In the genomic region with DNA sequence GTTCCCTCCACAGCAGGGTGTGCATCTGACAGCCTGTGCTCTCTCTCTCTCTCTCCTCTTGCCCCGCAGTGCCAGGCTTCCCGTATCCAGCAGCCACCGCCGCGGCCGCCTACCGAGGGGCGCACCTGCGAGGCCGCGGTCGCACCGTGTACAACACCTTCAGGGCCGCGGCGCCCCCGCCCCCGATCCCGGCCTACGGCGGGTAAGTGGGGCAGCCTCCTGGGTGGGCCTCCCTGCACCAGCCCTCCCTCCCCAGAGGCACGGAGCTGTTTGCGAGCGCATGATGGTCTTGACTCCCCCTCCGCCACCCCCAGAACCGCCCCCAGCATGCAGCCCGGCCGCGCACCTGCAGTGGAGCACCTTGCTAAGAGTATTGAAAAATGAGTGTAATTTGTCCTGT, we compare ENCODE assay signal across 27 cellular contexts.
"Had no signal": no experiment of that assay in that cellular context is flagged by ENCODE, and none has a peak within 500 bp of the region (broad histone marks: within the 10 kb centered on the region; RNA-seq: fewer than 3 reads in every experiment).

No MANE protein-coding gene starts in this region.

- H3K36me3 Mint-ChIP-seq: activated naive CD4-positive, alpha-beta T cell treated with anti-CD3 and anti-CD28 coated beads, Interleukin-2, amount 10 ng/mL, durations not matched to agents 7 days and 5 days; activated naive CD8-positive, alpha-beta T cell treated with anti-CD3 and anti-CD28 coated beads, Interleukin-2, amount 10 ng/mL, durations not matched to agents 7 days and 5 days; brain had no signal

- H3K4me1 Mint-ChIP-seq: activated naive CD4-positive, alpha-beta T cell treated with anti-CD3 and anti-CD28 coated beads, Interleukin-2, amount 10 ng/mL, durations not matched to agents 7 days and 5 days; activated naive CD8-positive, alpha-beta T cell treated with anti-CD3 and anti-CD28 coated beads, Interleukin-2, amount 10 ng/mL, durations not matched to agents 7 days and 5 days; activated T-helper 17 cell treated with anti-CD3 and anti-CD28 coated beads, Interleukin-2, amount 50 U/mL, for 72 hours; central memory CD8-positive, alpha-beta T cell had no signal

- H3K4me3 Mint-ChIP-seq: activated CD8-positive, alpha-beta T cell treated with anti-CD3 and anti-CD28 coated beads for 36 hours; activated naive CD4-positive, alpha-beta T cell treated with anti-CD3 and anti-CD28 coated beads, Interleukin-2, amount 10 ng/mL, durations not matched to agents 7 days and 5 days; activated naive CD8-positive, alpha-beta T cell treated with anti-CD3 and anti-CD28 coated beads, Interleukin-2, amount 10 ng/mL, durations not matched to agents 7 days and 5 days; activated T-cell treated with anti-CD3 and anti-CD28 coated beads, Interleukin-2, amount 50 U/mL, for 4 hours; activated T-helper 17 cell treated with anti-CD3 and anti-CD28 coated beads, Interleukin-2, amount 50 U/mL, for 72 hours; brain; central memory CD8-positive, alpha-beta T cell; dendritic cell treated with granulocyte-macrophage colony-stimulating factor and Interleukin-4, amounts not matched to agents 40 ng/mL and 50 ng/mL, for 4 days; effector memory CD8-positive, alpha-beta T cell had no signal

- H3K27ac Mint-ChIP-seq: activated CD8-positive, alpha-beta T cell treated with anti-CD3 and anti-CD28 coated beads for 36 hours; activated naive CD4-positive, alpha-beta T cell treated with anti-CD3 and anti-CD28 coated beads, Interleukin-2, amount 10 ng/mL, durations not matched to agents 7 days and 5 days; activated naive CD4-positive, alpha-beta T cell treated with anti-CD3 and anti-CD28 coated beads, Interleukin-2, amount 50 U/mL, for 72 hours; activated naive CD8-positive, alpha-beta T cell treated with anti-CD3 and anti-CD28 coated beads, Interleukin-2, amount 10 ng/mL, durations not matched to agents 7 days and 5 days; activated T-helper 17 cell treated with anti-CD3 and anti-CD28 coated beads, Interleukin-2, amount 50 U/mL, for 72 hours; dendritic cell treated with granulocyte-macrophage colony-stimulating factor and Interleukin-4, amounts not matched to agents 40 ng/mL and 50 ng/mL, for 4 days; effector memory CD8-positive, alpha-beta T cell had no signal

- H3K27me3 ChIP-seq: ascending aorta, breast epithelium, cardiac muscle cell, foreskin keratinocyte, gastrocnemius medialis had no signal

- H3K4me1 ChIP-seq: ascending aorta, breast epithelium, esophagus muscularis mucosa, foreskin keratinocyte, gastrocnemius medialis had no signal

- ATAC-seq: activated CD8-positive, alpha-beta T cell treated with anti-CD3 and anti-CD28 coated beads for 36 hours; activated naive CD4-positive, alpha-beta T cell treated with anti-CD3 and anti-CD28 coated beads, Interleukin-2, amount 50 U/mL, for 72 hours; activated T-cell treated with anti-CD3 and anti-CD28 coated beads, Interleukin-2, amount 50 U/mL, for 4 hours; activated T-helper 17 cell treated with anti-CD3 and anti-CD28 coated beads, Interleukin-2, amount 50 U/mL, for 72 hours; effector memory CD8-positive, alpha-beta T cell; foreskin keratinocyte; gastrocnemius medialis had no signal

- H3K9me3 Mint-ChIP-seq: dendritic cell treated with granulocyte-macrophage colony-stimulating factor and Interleukin-4, amounts not matched to agents 40 ng/mL and 50 ng/mL, for 4 days had no signal

- H3K36me3 ChIP-seq: ascending aorta, breast epithelium, cardiac muscle cell, esophagus muscularis mucosa had no signal

- H3K9me3 ChIP-seq: ascending aorta, breast epithelium, esophagus muscularis mucosa, gastrocnemius medialis had no signal

- DNase-seq: activated CD4-positive, alpha-beta T cell treated with anti-CD3 and anti-CD28 coated beads for 48 hours; activated CD4-positive, alpha-beta T cell treated with anti-CD3 and anti-CD28 coated beads, Interleukin-2, amount 50 U/mL, for 1 hour; activated CD4-positive, alpha-beta T cell treated with anti-CD3 and anti-CD28 coated beads, Interleukin-2, amount 50 U/mL, for 48 hours; activated CD8-positive, alpha-beta memory T cell treated with anti-CD3 and anti-CD28 coated beads for 24 hours; activated CD8-positive, alpha-beta T cell treated with anti-CD3 and anti-CD28 coated beads for 36 hours; activated effector memory CD4-positive, alpha-beta T cell treated with Interleukin-2 at 50 U/mL for 16 hours; activated naive CD4-positive, alpha-beta T cell; activated naive CD4-positive, alpha-beta T cell treated with anti-CD3 and anti-CD28 coated beads, Interleukin-2, amount 10 ng/mL, durations not matched to agents 7 days and 5 days; activated naive CD8-positive, alpha-beta T cell treated with anti-CD3 and anti-CD28 coated beads, Interleukin-2, amount 10 ng/mL, durations not matched to agents 7 days and 5 days; activated T-cell treated with anti-CD3 and anti-CD28 coated beads, Interleukin-2, amount 50 U/mL, for 4 hours; effector CD4-positive, alpha-beta T cell; effector memory CD8-positive, alpha-beta T cell; erythroblast; foreskin keratinocyte; gastrocnemius medialis; glutamatergic neuron; T-helper 2 cell had no signal

- H3K27me3 Mint-ChIP-seq: activated CD8-positive, alpha-beta T cell treated with anti-CD3 and anti-CD28 coated beads for 36 hours; activated naive CD4-positive, alpha-beta T cell treated with anti-CD3 and anti-CD28 coated beads, Interleukin-2, amount 10 ng/mL, durations not matched to agents 7 days and 5 days; activated naive CD8-positive, alpha-beta T cell treated with anti-CD3 and anti-CD28 coated beads, Interleukin-2, amount 10 ng/mL, durations not matched to agents 7 days and 5 days; activated T-helper 17 cell treated with anti-CD3 and anti-CD28 coated beads, Interleukin-2, amount 50 U/mL, for 72 hours; central memory CD8-positive, alpha-beta T cell; dendritic cell treated with granulocyte-macrophage colony-stimulating factor and Interleukin-4, amounts not matched to agents 40 ng/mL and 50 ng/mL, for 4 days; effector memory CD8-positive, alpha-beta T cell had no signal

- H3K4me3 ChIP-seq: ascending aorta, breast epithelium, cardiac muscle cell, coronary artery, esophagus muscularis mucosa, gastrocnemius medialis had no signal

- H3K27ac ChIP-seq: ascending aorta, breast epithelium, cardiac muscle cell, coronary artery, esophagus muscularis mucosa, foreskin keratinocyte, gastrocnemius medialis had no signal
